In genomic region chr2:231052494-231053451, GRCh38 we compare ENCODE assay signal across 1 cellular context.
TF ChIP-seq lines count a peak whose summit lies in the region.

No MANE protein-coding gene starts in this region.

TF ChIP-seq in HepG2, 621 proteins besides CTCF, POLR2A, EP300 and RAD21 (continued from another document):
- TF ChIP-seq, protein P1, sequence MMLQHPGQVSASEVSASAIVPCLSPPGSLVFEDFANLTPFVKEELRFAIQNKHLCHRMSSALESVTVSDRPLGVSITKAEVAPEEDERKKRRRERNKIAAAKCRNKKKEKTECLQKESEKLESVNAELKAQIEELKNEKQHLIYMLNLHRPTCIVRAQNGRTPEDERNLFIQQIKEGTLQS (CRISPR knock-in tag; IDR thresholded peaks at IDR 0.05) = peak; percentile 59
- TF ChIP-seq ZNF512 (CRISPR knock-in tag; IDR thresholded peaks at IDR 0.05) (no peak; the same call in 1 of the 2 replicates), KAT8 (CRISPR knock-in tag; IDR thresholded peaks at IDR 0.05) (peak; percentile 81), ZNF12 (CRISPR knock-in tag; IDR thresholded peaks at IDR 0.05) (peak; percentile 65), MXD1 (CRISPR knock-in tag; IDR thresholded peaks at IDR 0.05) (peak; percentile 82), HCFC1 (IDR thresholded peaks at IDR 0.05; ENCODE audit: low read depth, low read length) (peak; percentile 29; the same call in 1 of the 2 replicates), E2F5 (CRISPR knock-in tag; conservative IDR thresholded peaks at IDR 0.05) (peak; percentile 72), ZNF724P (CRISPR knock-in tag; IDR thresholded peaks at IDR 0.05; ENCODE audit: borderline replicate concordance) (0 out of 2 replicates have a peak, but pooled peaks have one; percentile 10), ZFP36 (IDR thresholded peaks at IDR 0.05; ENCODE audit: borderline replicate concordance, low read depth, low read length, partially characterized antibody) (no peak), ZMAT3 (CRISPR knock-in tag; conservative IDR thresholded peaks at IDR 0.05) (peak; percentile 63), POLR2AphosphoS2 (IDR thresholded peaks at IDR 0.05; ENCODE audit: low read depth, low read length) (no peak), SMAD3 (CRISPR knock-in tag; IDR thresholded peaks at IDR 0.05) (peak; percentile 96)
TF ChIP-seq in HepG2: peak in this region for 335.
